Comparison of ENCODE assay signal across 8 cellular contexts in genomic region chr1:223846668-223847007, GRCh38. TPM values are rescaled to one million over a fixed set of nuclear protein-coding genes. Genes with fewer than 3 reads are reported as not detected.
A peak's percentile ranks its signal among the peaks of the same experiment; 100 is the strongest.
DNase-seq lines count a peak whose midpoint lies in the region; ATAC-seq, FAIRE-seq and TF ChIP-seq lines count a peak whose summit lies in the region.

No MANE protein-coding gene starts in this region.

- H3K36me3 ChIP-seq in HUES64 (ENCODE audit: insufficient read depth, low read length) (no peaks in the 10 kb centered on the region), parathyroid adenoma (ENCODE audit: control insufficient read depth, insufficient read depth, low read length) (no peaks in the 10 kb centered on the region)

- no peaks in the 10 kb centered on the region for H3K79me2 ChIP-seq in parathyroid adenoma

- peak overlapping the region; percentile 87 for H3K4me2 ChIP-seq in parathyroid adenoma (ENCODE audit: low read length)

- peak overlapping the region; percentile 89 for H2AFZ ChIP-seq in parathyroid adenoma

- peaks cover 31% of the 10 kb centered on the region for H3K4me1 Mint-ChIP-seq in activated CD8-positive, alpha-beta T cell treated with anti-CD3 and anti-CD28 coated beads, Interleukin-2, amount 10 ng/mL, durations not matched to agents 7 days and 5 days (ENCODE audit: low read depth)

- H3K27ac Mint-ChIP-seq in activated CD8-positive, alpha-beta T cell treated with anti-CD3 and anti-CD28 coated beads, Interleukin-2, amount 10 ng/mL, durations not matched to agents 7 days and 5 days = peak overlapping the region; percentile 93

- FAIRE-seq in D721Med (lab: Jason Lieb, UNC) = peak; percentile 32

- H3K4me1 ChIP-seq in HUES64 (ENCODE audit: insufficient read depth, low read length) = peaks cover 14% of the 10 kb centered on the region; the same call in 1 of the 2 replicates
- H3K4me1 ChIP-seq in parathyroid adenoma = no peaks in the 10 kb centered on the region

- WGBS in HUES64 = 34% methylated on average over 5 of the region's 5 CpGs

- no peaks in the 10 kb centered on the region for H3K9me3 Mint-ChIP-seq in activated CD8-positive, alpha-beta T cell treated with anti-CD3 and anti-CD28 coated beads, Interleukin-2, amount 10 ng/mL, durations not matched to agents 7 days and 5 days (ENCODE audit: insufficient read depth)

- peak overlapping the region; percentile 99 for H3K27ac ChIP-seq in HUES64 (ENCODE audit: low read depth, low read length)
- H3K27ac ChIP-seq in parathyroid adenoma = peak overlapping the region; percentile 89

- no peak for TF ChIP-seq CTCF in D721Med (IDR thresholded peaks at IDR 0.05; ENCODE audit: insufficient read depth, missing control alignments)
- no peak for TF ChIP-seq CTCF in parathyroid adenoma (IDR thresholded peaks at IDR 0.05)

- no peak for ATAC-seq in activated CD8-positive, alpha-beta T cell treated with anti-CD3 and anti-CD28 coated beads, Interleukin-2, amount 10 ng/mL, durations not matched to agents 7 days and 5 days

- POLR2A ChIA-PET in activated CD8-positive, alpha-beta T cell treated with anti-CD3 and anti-CD28 coated beads, Interleukin-2, amount 10 ng/mL, durations not matched to agents 7 days and 5 days (lab: Charles Lee) = interaction anchor here (1.2 to 2.9 kb wide), 8 partner anchors 12 to 134 kb away, joined by 3 to 48 read pairs (median 8); partner anchors contain the start of gene CAPN2

- CTCF ChIA-PET in activated CD8-positive, alpha-beta T cell treated with anti-CD3 and anti-CD28 coated beads, Interleukin-2, amount 10 ng/mL, durations not matched to agents 7 days and 5 days (lab: Charles Lee) = interaction anchor here (0.9 to 3.6 kb wide), 9 partner anchors 11 to 552 kb away, joined by 3 to 13 read pairs (median 5); no protein-coding TSS in a partner anchor

- peaks cover 7% of the 10 kb centered on the region for H3K27me3 Mint-ChIP-seq in activated CD8-positive, alpha-beta T cell treated with anti-CD3 and anti-CD28 coated beads, Interleukin-2, amount 10 ng/mL, durations not matched to agents 7 days and 5 days (ENCODE audit: low read depth)

- H3K27me3 ChIP-seq in HUES64 (ENCODE audit: insufficient read depth, low read length) (no peaks in the 10 kb centered on the region), parathyroid adenoma (ENCODE audit: control insufficient read depth, insufficient read depth, low read length) (no peaks in the 10 kb centered on the region)

- peak overlapping the region; percentile 85 for H3K4me3 Mint-ChIP-seq in activated CD8-positive, alpha-beta T cell treated with anti-CD3 and anti-CD28 coated beads, Interleukin-2, amount 10 ng/mL, durations not matched to agents 7 days and 5 days

- H3K4me3 ChIP-seq in HUES64 (ENCODE audit: low read length) = peak overlapping the region; percentile 86
- H3K4me3 ChIP-seq in parathyroid adenoma (ENCODE audit: low read depth, low read length) = peak overlapping the region; percentile 71

- peaks cover 6% of the 10 kb centered on the region for H3K36me3 Mint-ChIP-seq in activated CD8-positive, alpha-beta T cell treated with anti-CD3 and anti-CD28 coated beads, Interleukin-2, amount 10 ng/mL, durations not matched to agents 7 days and 5 days (ENCODE audit: low read depth)

- H3K9me3 ChIP-seq in HUES64 (ENCODE audit: insufficient read depth, low read depth, low read length) = no peaks in the 10 kb centered on the region
- H3K9me3 ChIP-seq in parathyroid adenoma (ENCODE audit: control insufficient read depth, low read length) = no peaks in the 10 kb centered on the region

- DNase-seq in D721Med (ENCODE audit: insufficient read length, low spot score) = no peak
- no peak for DNase-seq in activated CD8-positive, alpha-beta T cell treated with anti-CD3 and anti-CD28 coated beads, Interleukin-2, amount 10 ng/mL, durations not matched to agents 7 days and 5 days
- peak; percentile 57 for DNase-seq in globus pallidus (ENCODE audit: low spot score)
- no peak for DNase-seq in COLO829 (ENCODE audit: low spot score)
- no peak for DNase-seq in 8988T
- DNase-seq in NAMALWA (ENCODE audit: low spot score) = no peak

- H3K9ac ChIP-seq in HUES64 (ENCODE audit: low read depth, low read length) = peak overlapping the region; percentile 99
- H3K9ac ChIP-seq in parathyroid adenoma = no peak overlapping the region

RNA-seq across cellular contexts. Expression of gene TP53BP2, which starts 0.9 kb away (rescaled TPM):
- 28.0 TPM for polyA plus RNA-seq in HUES64 (2013, experiment 1 of 2)
- 29.7 TPM for polyA plus RNA-seq in HUES64 (2013, experiment 2 of 2)
- 10 to 100 TPM; 31.4 to 35.2 TPM for total RNA-seq in activated CD8-positive, alpha-beta T cell treated with anti-CD3 and anti-CD28 coated beads, Interleukin-2, amount 10 ng/mL, durations not matched to agents 7 days and 5 days
